Comparison of ENCODE assay signal across 8 cellular contexts in genomic region chr12:123772074-123772473, GRCh38.
"Had no signal": no experiment of that assay in that cellular context is flagged by ENCODE, and none has a peak within 500 bp of the region (broad histone marks: within the 10 kb centered on the region; RNA-seq: fewer than 3 reads in every experiment).

No MANE protein-coding gene starts in this region.

- H3K4me3 ChIP-seq: GM23338 had no signal

- H3K27ac Mint-ChIP-seq: GM23338, H9, IgD-negative memory B cell had no signal

- H3K4me2 ChIP-seq: GM23338 had no signal

- ATAC-seq: GM23338 had no signal

- FAIRE-seq: H1, H54, HTR-8/SVneo had no signal

- H2AFZ ChIP-seq: GM23338 had no signal

- H3K4me3 Mint-ChIP-seq: GM23338, H9, IgD-negative memory B cell had no signal

- DNase-seq: H9, HCEC 1CT, KBM-7 had no signal

- H3K4me1 Mint-ChIP-seq: GM23338, H9 had no signal
